ENCODE assay signal across 18 cellular contexts in genomic region chr4:33386761-33387160, GRCh38.
A peak's percentile ranks its signal among the peaks of the same experiment; 100 is the strongest.
DNase-seq lines count a peak whose midpoint lies in the region; ATAC-seq and TF ChIP-seq lines count a peak whose summit lies in the region.
"Had no signal": no experiment of that assay in that cellular context is flagged by ENCODE, and none has a peak within 500 bp of the region (broad histone marks: within the 10 kb centered on the region; RNA-seq: fewer than 3 reads in every experiment).

No MANE protein-coding gene starts in this region.

- H2AFZ ChIP-seq in SK-N-SH (ENCODE audit: low read depth): no peak overlapping the region

- H3K9ac ChIP-seq in SK-N-SH (no peak overlapping the region), mesendoderm (ENCODE audit: low read length) (no peak overlapping the region)

- intact Hi-C loops in sciatic nerve (cut with DNase I): no loop called here

- no peak overlapping the region for H3K23ac ChIP-seq in mesendoderm (ENCODE audit: low read length)

- no peak overlapping the region for H3K27ac ChIP-seq in SK-N-SH (ENCODE audit: low read depth in 2 of 2, low read length in 1 of 2)
- H3K27ac ChIP-seq in mesendoderm (ENCODE audit: low read depth, low read length): no peak overlapping the region
- H3K27ac ChIP-seq: RWPE1 had no signal

- no peaks in the 10 kb centered on the region for H3K79me1 ChIP-seq in mesendoderm (ENCODE audit: low read length)

- H2BK5ac ChIP-seq in mesendoderm (ENCODE audit: low read length): no peak overlapping the region

- H4K8ac ChIP-seq in mesendoderm (ENCODE audit: low read depth, low read length): no peak overlapping the region

- WGBS in SK-N-SH (ENCODE audit: low lambda C conversion rate): 26% methylated on average over 1 of the region's 1 CpG
- WGBS in mesendoderm (ENCODE audit: extremely low coverage, insufficient coverage, low lambda C conversion rate): no CpG with 5 or more reads among the region's 1 CpG

- H4K20me1 ChIP-seq in SK-N-SH (ENCODE audit: insufficient read depth): no peaks in the 10 kb centered on the region

- H3K79me2 ChIP-seq in SK-N-SH (ENCODE audit: insufficient read depth) (no peaks in the 10 kb centered on the region), mesendoderm (ENCODE audit: control insufficient read depth, insufficient read depth, low read length) (no peaks in the 10 kb centered on the region)

- H3K9me2 ChIP-seq in SK-N-SH: no peaks in the 10 kb centered on the region

- ATAC-seq in SK-N-SH treated with all-trans-retinoic acid at 6 μM for 48 hours (no peak), sciatic nerve (no peak), GM18505 (IDR thresholded peaks at IDR 0.05; ENCODE audit: unreplicated experiment) (no peak)
- ATAC-seq: activated CD8-positive, alpha-beta memory T cell treated with anti-CD3 and anti-CD28 coated beads, Interleukin-2, amount 10 ng/mL, durations not matched to agents 7 days and 5 days; left cardiac atrium; right cardiac atrium; T-helper 17 cell had no signal

- H3K36me3 ChIP-seq in SK-N-SH (replicated peaks in 1 of 2; ENCODE audit: control insufficient read depth in 1 of 2, insufficient read depth in 2 of 2, low read length in 1 of 2) (no peaks in the 10 kb centered on the region), mesendoderm (ENCODE audit: control insufficient read depth, insufficient read depth, low read length) (no peaks in the 10 kb centered on the region)

- H2AK5ac ChIP-seq in mesendoderm (ENCODE audit: low read length): no peak overlapping the region

- no peak for TF ChIP-seq POLR2A in GM18505 (IDR thresholded peaks at IDR 0.05; ENCODE audit: borderline replicate concordance, extremely low read depth, insufficient read depth, insufficient read length)

- TF ChIP-seq CTCF in SK-N-SH (IDR thresholded peaks at IDR 0.05) (no peak; the same call in 1 of the 2 replicates), LNCAP (IDR thresholded peaks at IDR 0.05) (peak; percentile 43; the same call in 1 of the 2 replicates), astrocyte of the cerebellum (IDR thresholded peaks at IDR 0.05; ENCODE audit: low read depth, low read length, missing control alignments) (peak; percentile 13)

- H3K4me2 ChIP-seq in SK-N-SH (no peak overlapping the region), mesendoderm (ENCODE audit: low read length) (no peak overlapping the region)

- no peaks in the 10 kb centered on the region for H3K27me3 ChIP-seq in SK-N-SH (ENCODE audit: insufficient read depth)
- no peaks in the 10 kb centered on the region for H3K27me3 ChIP-seq in mesendoderm (ENCODE audit: insufficient read depth, low read length, poor library complexity)

- no peaks in the 10 kb centered on the region for H3K9me3 ChIP-seq in SK-N-SH
- H3K9me3 ChIP-seq: Caco-2 had no signal

- H3K4me3 ChIP-seq in SK-N-SH (ENCODE audit: low read depth in 2 of 2, low read length in 1 of 2): no peak overlapping the region
- H3K4me3 ChIP-seq in astrocyte of the cerebellum (ENCODE audit: low read depth, low read length): no peak overlapping the region
- H3K4me3 ChIP-seq in mesendoderm (ENCODE audit: low read length): no peak overlapping the region

- H3F3A ChIP-seq in SK-N-SH (replicated peaks; ENCODE audit: insufficient read depth): no peaks in the 10 kb centered on the region

- no peak overlapping the region for H2BK15ac ChIP-seq in mesendoderm (replicated peaks; ENCODE audit: low read depth)

- TF ChIP-seq EP300 in SK-N-SH (IDR thresholded peaks at IDR 0.05; ENCODE audit: borderline replicate concordance in 1 of 2, low read depth in 1 of 2, low read length in 1 of 2): no peak

- no peak overlapping the region for H3K18ac ChIP-seq in mesendoderm (ENCODE audit: low read length)

- DNase-seq in SK-N-SH (no peak), astrocyte of the cerebellum (ENCODE audit: low read depth) (no peak), mesendoderm (peak; percentile 16), sciatic nerve (ENCODE audit: low spot score) (no peak)
- DNase-seq in activated effector memory CD4-positive, alpha-beta T cell treated with Interleukin-2 at 50 U/mL for 16 hours: no peak
- DNase-seq: activated CD8-positive, alpha-beta memory T cell treated with anti-CD3 and anti-CD28 coated beads, Interleukin-2, amount 10 ng/mL, durations not matched to agents 7 days and 5 days; activated gamma-delta T cell treated with Interleukin-2 at 50 U/mL for 16 hours; Caco-2; left cardiac atrium; NCI-H2029 treated with DMSO at 0.1 percent for 48 hours; right cardiac atrium; stimulated activated CD4-positive, alpha-beta T cell treated with anti-CD3 and anti-CD28 coated beads, Interleukin-1b, Interleukin-23, amount 100 ng/mL, for 48 hours; substantia nigra; T-helper 17 cell had no signal

- POLR2A ChIA-PET in SK-N-SH (lab: Yijun Ruan, JAX): no interaction called here

- no peak overlapping the region for H3K4ac ChIP-seq in mesendoderm (ENCODE audit: low read depth, low read length)

- H3K4me1 ChIP-seq in SK-N-SH (ENCODE audit: control insufficient read depth in 1 of 2, insufficient read depth in 2 of 2, low read depth in 1 of 2, low read length in 1 of 2): no peaks in the 10 kb centered on the region
- H3K4me1 ChIP-seq in mesendoderm (ENCODE audit: control insufficient read depth, low read depth, low read length): no peaks in the 10 kb centered on the region
- H3K4me1 ChIP-seq: Caco-2 had no signal

- H2BK120ac ChIP-seq in mesendoderm (ENCODE audit: low read depth, low read length): no peak overlapping the region

- peak; percentile 29; the same call in 1 of the 2 replicates for TF ChIP-seq RAD21 in SK-N-SH (IDR thresholded peaks at IDR 0.05; ENCODE audit: low read length)

- in situ Hi-C loops in astrocyte of the cerebellum (cut with HindIII; ENCODE audit: low sequenced_read_pairs): no loop called here

- no peak overlapping the region for H3K56ac ChIP-seq in mesendoderm (ENCODE audit: low read length)

- H4K5ac ChIP-seq in mesendoderm (ENCODE audit: low read length): no peak overlapping the region

- CTCF ChIA-PET in SK-N-SH (lab: Yijun Ruan, JAX): interaction anchor here (1.0 to 1.2 kb wide), 3 partner anchors 9 to 1036 kb away, joined by 3 to 5 read pairs (median 3); no protein-coding TSS in a partner anchor

TF ChIP-seq in SK-N-SH, 30 proteins besides CTCF, POLR2A, EP300 and RAD21 (continues in another document):
- TF ChIP-seq ELF1 (IDR thresholded peaks at IDR 0.05) (no peak), RXRA (IDR thresholded peaks at IDR 0.05; ENCODE audit: borderline replicate concordance, low read depth) (no peak), IRF3 (IDR thresholded peaks at IDR 0.05; ENCODE audit: low read depth, low read length) (no peak), MAX (IDR thresholded peaks at IDR 0.05; ENCODE audit: low read depth) (no peak), SMC3 (IDR thresholded peaks at IDR 0.05; ENCODE audit: low read depth, low read length) (no peak), TAF1 (IDR thresholded peaks at IDR 0.05; ENCODE audit: borderline replicate concordance, low read depth, low read length) (no peak), FOXM1 (IDR thresholded peaks at IDR 0.05; ENCODE audit: low read depth) (no peak)

TF ChIP-seq in SK-N-SH treated with all-trans-retinoic acid at 6 μM for 48 hours, 23 proteins besides CTCF, POLR2A, EP300 and RAD21 (continues in another document):
- TF ChIP-seq RARB (CRISPR knock-in tag; IDR thresholded peaks at IDR 0.05): no peak
- TF ChIP-seq ZNF565 (CRISPR knock-in tag; conservative IDR thresholded peaks at IDR 0.05; ENCODE audit: low read depth): no peak
- TF ChIP-seq SNAI2 (CRISPR knock-in tag; IDR thresholded peaks at IDR 0.05): no peak
- TF ChIP-seq BACH2 (CRISPR knock-in tag; IDR thresholded peaks at IDR 0.05; ENCODE audit: borderline replicate concordance): no peak
- no peak for TF ChIP-seq CSDC2 (CRISPR knock-in tag; IDR thresholded peaks at IDR 0.05)
- TF ChIP-seq ISL1 (CRISPR knock-in tag; IDR thresholded peaks at IDR 0.05): no peak
- TF ChIP-seq ESRRG (CRISPR knock-in tag; IDR thresholded peaks at IDR 0.05): no peak
- TF ChIP-seq GLIS3 (CRISPR knock-in tag; IDR thresholded peaks at IDR 0.05): no peak
- no peak for TF ChIP-seq ZFP30 (CRISPR knock-in tag; IDR thresholded peaks at IDR 0.05)
- TF ChIP-seq ZNF70 (CRISPR knock-in tag; IDR thresholded peaks at IDR 0.05): no peak
- no peak for TF ChIP-seq ZC3H10 (CRISPR knock-in tag; IDR thresholded peaks at IDR 0.05)
- no peak for TF ChIP-seq TSHZ2 (CRISPR knock-in tag; IDR thresholded peaks at IDR 0.05)
